In genomic region chr1:164640673-164641352, GRCh38 we compare ENCODE assay signal across 1 cellular context.
TF ChIP-seq lines count a peak whose summit lies in the region.

No MANE protein-coding gene starts in this region.

TF ChIP-seq in SK-N-SH, 30 proteins besides CTCF, POLR2A, EP300 and RAD21 (continued from another document):
- TF ChIP-seq USF2 (IDR thresholded peaks at IDR 0.05; ENCODE audit: borderline replicate concordance, low read depth, low read length) = no peak
- no peak for TF ChIP-seq MAX (IDR thresholded peaks at IDR 0.05; ENCODE audit: low read depth)
- TF ChIP-seq FOXM1 (IDR thresholded peaks at IDR 0.05; ENCODE audit: low read depth) = no peak
- no peak for TF ChIP-seq JUND (IDR thresholded peaks at IDR 0.05)
- TF ChIP-seq MXI1 (IDR thresholded peaks at IDR 0.05; ENCODE audit: low read depth, low read length) = no peak
